ENCODE assay signal across 19 cellular contexts in the genomic region with DNA sequence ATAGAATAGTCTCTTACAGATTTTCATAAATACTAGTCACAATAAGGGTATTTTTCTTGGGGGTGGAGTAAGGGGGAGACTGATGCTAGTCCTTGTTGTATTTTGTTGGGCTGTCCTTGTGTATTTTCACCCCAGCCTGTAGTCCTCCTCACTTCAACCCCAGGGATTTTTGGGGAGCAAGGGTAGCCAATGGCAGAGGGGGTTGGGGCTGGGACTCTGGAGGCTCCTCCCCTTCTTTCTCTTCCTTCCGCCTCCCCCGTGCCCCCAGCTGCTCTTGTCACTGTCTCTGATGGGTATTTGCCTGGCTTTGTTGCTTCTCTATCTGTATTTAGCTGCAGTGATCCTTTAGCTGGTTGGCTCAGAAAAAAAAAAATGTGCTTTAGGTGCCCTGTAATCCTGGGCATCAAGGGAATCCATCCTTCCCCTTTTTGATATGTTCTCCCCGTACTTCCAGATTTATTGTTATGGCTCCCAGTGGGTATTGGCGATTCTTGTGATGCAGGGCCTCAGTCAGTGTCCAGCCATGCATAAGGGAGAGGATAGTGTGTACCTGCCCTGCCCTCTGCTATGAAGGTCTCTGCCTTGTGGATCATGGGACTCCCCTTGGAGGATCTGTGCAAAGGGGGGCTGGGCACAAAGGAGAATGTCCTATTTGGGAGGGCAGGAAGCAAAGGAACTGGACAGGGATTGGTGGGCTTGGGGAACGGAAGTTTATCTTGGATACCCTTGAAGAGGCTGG. TPM values are rescaled to one million over a fixed set of nuclear protein-coding genes. Genes with fewer than 3 reads are reported as not detected.
DNase-seq lines count a peak whose midpoint lies in the region; ATAC-seq, FAIRE-seq and TF ChIP-seq lines count a peak whose summit lies in the region.
"Had no signal": no experiment of that assay in that cellular context is flagged by ENCODE, and none has a peak within 500 bp of the region (broad histone marks: within the 10 kb centered on the region; RNA-seq: fewer than 3 reads in every experiment).

No MANE protein-coding gene starts in this region.

- H3F3A ChIP-seq in smooth muscle cell (ENCODE audit: low read depth): peaks cover 49% of the 10 kb centered on the region

- H2AFZ ChIP-seq in smooth muscle cell (ENCODE audit: low read depth): no peak overlapping the region

- DNase-seq in activated naive CD4-positive, alpha-beta T cell treated with anti-CD3 and anti-CD28 coated beads, Interleukin-2, amount 50 U/mL, for 16 hours: no peak
- DNase-seq in dorsolateral prefrontal cortex: no peak
- no peak for DNase-seq in smooth muscle cell (lab: John Stamatoyannopoulos, UW; ENCODE audit: unreplicated experiment)
- no peak for DNase-seq in DMS53 (lab: John Stamatoyannopoulos, UW)
- no peak for DNase-seq in pancreas
- DNase-seq: activated T-cell treated with anti-CD3 and anti-CD28 coated beads, Interleukin-2, amount 50 U/mL, for 72 hours; cortex of kidney; kidney glomerular epithelial cell; T-helper 2 cell; testis had no signal

- H3K9me3 ChIP-seq in HEK293 (ENCODE audit: control insufficient read depth, insufficient read depth, low read depth, low read length): no peaks in the 10 kb centered on the region
- H3K9me3 ChIP-seq in smooth muscle cell (replicated peaks; ENCODE audit: low read depth): no peaks in the 10 kb centered on the region
- H3K9me3 ChIP-seq in pancreas: no peaks in the 10 kb centered on the region
- H3K9me3 ChIP-seq: ascending aorta, testis had no signal

- POLR2A ChIA-PET in HEK293 (lab: Yijun Ruan, JAX): interaction anchor here (1.5 to 3.5 kb wide), 3 partner anchors 12 to 44 kb away, joined by 4 to 14 read pairs (median 4); no protein-coding TSS in a partner anchor

- H3K27me3 ChIP-seq in dorsolateral prefrontal cortex: no peaks in the 10 kb centered on the region
- no peaks in the 10 kb centered on the region for H3K27me3 ChIP-seq in smooth muscle cell (ENCODE audit: low read depth)
- no peaks in the 10 kb centered on the region for H3K27me3 ChIP-seq in pancreas
- H3K27me3 ChIP-seq: ascending aorta, testis had no signal

- H3K9me3 Mint-ChIP-seq in activated naive CD4-positive, alpha-beta T cell treated with anti-CD3 and anti-CD28 coated beads, Interleukin-2, amount 50 U/mL, for 24 hours: no peaks in the 10 kb centered on the region
- H3K9me3 Mint-ChIP-seq: activated T-cell treated with anti-CD3 and anti-CD28 coated beads, Interleukin-2, amount 50 U/mL, for 72 hours had no signal

- no peak overlapping the region for H3K4me3 Mint-ChIP-seq in activated naive CD4-positive, alpha-beta T cell treated with anti-CD3 and anti-CD28 coated beads, Interleukin-2, amount 50 U/mL, for 24 hours
- H3K4me3 Mint-ChIP-seq: activated T-cell treated with anti-CD3 and anti-CD28 coated beads, Interleukin-2, amount 50 U/mL, for 72 hours had no signal

- H3K9ac ChIP-seq in smooth muscle cell (ENCODE audit: low read depth): no peak overlapping the region

- peaks cover 9% of the 10 kb centered on the region for H3K4me1 Mint-ChIP-seq in activated naive CD4-positive, alpha-beta T cell treated with anti-CD3 and anti-CD28 coated beads, Interleukin-2, amount 50 U/mL, for 24 hours

- intact Hi-C loops in dorsolateral prefrontal cortex (cut with DNase I): no loop called here
- intact Hi-C loops in pancreas (cut with DNase I): no loop called here

- H3K27ac ChIP-seq in HEK293 (ENCODE audit: extremely low read depth, low read depth, low read length): peak overlapping the region; percentile 35; the same call in 1 of the 2 replicates
- H3K27ac ChIP-seq in dorsolateral prefrontal cortex: peak overlapping the region in 35 of 59 donors; percentile 1 to 73 (median 29)
- H3K27ac ChIP-seq in smooth muscle cell (ENCODE audit: low read depth): peak overlapping the region; percentile 43
- H3K27ac ChIP-seq in pancreas: no peak overlapping the region
- H3K27ac ChIP-seq: ascending aorta, testis had no signal

- peak overlapping the region; percentile 33 for H3K27ac Mint-ChIP-seq in activated naive CD4-positive, alpha-beta T cell treated with anti-CD3 and anti-CD28 coated beads, Interleukin-2, amount 50 U/mL, for 24 hours

- H3K4me3 ChIP-seq in HEK293 (ENCODE audit: low read depth, low read length) (no peak overlapping the region), dorsolateral prefrontal cortex (no peak overlapping the region), smooth muscle cell (no peak overlapping the region), pancreas (no peak overlapping the region)
- H3K4me3 ChIP-seq: ascending aorta, testis had no signal

- no peak overlapping the region for H3K4me2 ChIP-seq in smooth muscle cell

- H3K4me1 ChIP-seq in HEK293 (ENCODE audit: control insufficient read depth, insufficient read depth, low read length): peaks cover 3% of the 10 kb centered on the region; the same call in 1 of the 2 replicates
- H3K4me1 ChIP-seq in smooth muscle cell (ENCODE audit: low read depth): no peaks in the 10 kb centered on the region
- peaks cover 0 to 8% (median 4%) of the 10 kb centered on the region in 3 donors for H3K4me1 ChIP-seq in pancreas
- H3K4me1 ChIP-seq: ascending aorta had no signal

- peaks cover 13% of the 10 kb centered on the region for H3K36me3 Mint-ChIP-seq in activated naive CD4-positive, alpha-beta T cell treated with anti-CD3 and anti-CD28 coated beads, Interleukin-2, amount 50 U/mL, for 24 hours

- peaks cover 82 to 99% of the 10 kb centered on the region in 2 experiments for H3K36me3 ChIP-seq in HEK293 (ENCODE audit: control insufficient read depth in 2 of 2, insufficient read depth in 1 of 2, low read length in 2 of 2)
- peaks cover 25% of the 10 kb centered on the region for H3K36me3 ChIP-seq in smooth muscle cell (ENCODE audit: low read depth)
- H3K36me3 ChIP-seq in pancreas: peaks cover 0 to 47% (median 18%) of the 10 kb centered on the region in 3 donors

- no peak for ATAC-seq in HG03354 (IDR thresholded peaks at IDR 0.05; ENCODE audit: poor library complexity, severe bottlenecking, unreplicated experiment)
- ATAC-seq in pancreas: no peak
- ATAC-seq: activated T-cell treated with anti-CD3 and anti-CD28 coated beads, Interleukin-2, amount 50 U/mL, for 72 hours; esophagus mucosa had no signal

- no peak for TF ChIP-seq CTCF in HEK293 (tag by site-specific recombination; IDR thresholded peaks at IDR 0.05)
- no peak for TF ChIP-seq CTCF in dorsolateral prefrontal cortex (IDR thresholded peaks at IDR 0.05 in 54 of 56, conservative IDR thresholded peaks at IDR 0.05 in 2 of 56; ENCODE audit: low read depth in 1 of 56, partially characterized antibody in 56 of 56)
- no peak for TF ChIP-seq CTCF in smooth muscle cell (IDR thresholded peaks at IDR 0.05; ENCODE audit: borderline replicate concordance, insufficient read depth, poor library complexity, severe bottlenecking)
- no peak for TF ChIP-seq CTCF in pancreas (IDR thresholded peaks at IDR 0.05)

- CTCF ChIA-PET in HEK293 (lab: Yijun Ruan, JAX): interaction anchor here (0.7 to 1.6 kb wide), 2 partner anchors 43 to 101 kb away, joined by 3 read pairs; no protein-coding TSS in a partner anchor

- no peaks in the 10 kb centered on the region for H3K27me3 Mint-ChIP-seq in activated naive CD4-positive, alpha-beta T cell treated with anti-CD3 and anti-CD28 coated beads, Interleukin-2, amount 50 U/mL, for 24 hours

- H4K20me1 ChIP-seq in smooth muscle cell (ENCODE audit: low read depth): peaks cover 29% of the 10 kb centered on the region

- WGBS in smooth muscle cell (ENCODE audit: low lambda C conversion rate): 88% methylated on average over 5 of the region's 5 CpGs
- WGBS in pancreas, 2 donors: 70 to 93% methylated on average over 5 of the region's 5 CpGs

- FAIRE-seq in pancreas (lab: Jason Lieb, UNC): no peak
- FAIRE-seq: GM19239 had no signal

- no peaks in the 10 kb centered on the region for H3K79me2 ChIP-seq in smooth muscle cell (ENCODE audit: low read depth)

TF ChIP-seq in HEK293, 187 proteins besides CTCF, POLR2A, EP300 and RAD21:
- TF ChIP-seq ZNF354C (tag by site-specific recombination; IDR thresholded peaks at IDR 0.05; ENCODE audit: borderline replicate concordance, low read depth): no peak
- no peak for TF ChIP-seq ZNF830 (tag by site-specific recombination; IDR thresholded peaks at IDR 0.05; ENCODE audit: low read depth)
- TF ChIP-seq ZNF341 (tag by site-specific recombination; IDR thresholded peaks at IDR 0.05; ENCODE audit: low read depth): 0 out of 2 replicates have a peak, but pooled peaks have one; percentile 30
- no peak for TF ChIP-seq ZNF19 (tag by site-specific recombination; IDR thresholded peaks at IDR 0.05; ENCODE audit: low read depth)

RNA-seq across cellular contexts. Expression of gene SNF8, which starts 16.5 kb away (rescaled TPM):
- 100 to 1,000 TPM in 1 of 120 experiments, 10 to 100 TPM in 119; 50.1 to 104 (median 70.5) TPM for total RNA-seq in dorsolateral prefrontal cortex
- 69.0 and 69.6 TPM in 2 replicates for total RNA-seq in smooth muscle cell
- 260 and 263 TPM in 2 replicates for polyA plus RNA-seq in smooth muscle cell
- total RNA-seq in pancreas: 10 to 100 TPM; 34.9 to 52.2 (median 43.8) TPM
- polyA plus RNA-seq in pancreas: 10 to 100 TPM; 70.2 to 78.6 TPM

RNA-seq across cellular contexts. Expression of gene UBE2Z, which starts 19.9 kb away (rescaled TPM):
- total RNA-seq in dorsolateral prefrontal cortex (100 to 1,000 TPM in 24 of 120 experiments, 10 to 100 TPM in 96; 65.4 to 132 (median 91.1) TPM), smooth muscle cell (67.5 and 82.5 TPM in 2 replicates), pancreas (10 to 100 TPM; 20.1 to 52.5 (median 23.7) TPM)
- polyA plus RNA-seq in smooth muscle cell (73.2 and 74.3 TPM in 2 replicates), pancreas (10 to 100 TPM; 22.0 to 32.5 TPM)

RNA-seq across cellular contexts. Expression of gene ATP5MC1, which starts 35.6 kb away (rescaled TPM):
- total RNA-seq in dorsolateral prefrontal cortex (100 to 1,000 TPM in 64 of 120 experiments, 10 to 100 TPM in 56; 47.9 to 139 (median 102) TPM), smooth muscle cell (119 and 131 TPM in 2 replicates), pancreas (10 to 100 TPM; 13.1 to 38.2 (median 32.3) TPM)
- polyA plus RNA-seq in smooth muscle cell (229 and 232 TPM in 2 replicates), pancreas (100 to 1,000 TPM in 1 of 2 donors, 10 to 100 TPM in 1; 81.8 to 113 TPM)

RNA-seq across cellular contexts. Expression of gene GIP, which starts 40.2 kb away (rescaled TPM):
- total RNA-seq in dorsolateral prefrontal cortex (not detected), smooth muscle cell (not detected in 2 replicates), pancreas (not detected)
- polyA plus RNA-seq in smooth muscle cell (1.6 and 1.9 TPM in 2 replicates), pancreas (not detected)
- total RNA-seq: activated T-cell treated with anti-CD3 and anti-CD28 coated beads, Interleukin-2, amount 50 U/mL, for 72 hours; ascending aorta; esophagus mucosa; mononuclear cell; pulmonary artery endothelial cell; RPMI7951 had no signal

Comparison
In these comparisons a context has a peak if more than half of its experiments do, and no peak if none do; other contexts are left out.
1. H3K27ac ChIP-seq: peak in HEK293 (single experiment), dorsolateral prefrontal cortex (35 of 59) and smooth muscle cell (single experiment); none in pancreas (0 of 4).